Comparison of ENCODE assay signal across 34 cellular contexts in genomic region chr12:28349196-28349595, GRCh38.
"Had no signal": no experiment of that assay in that cellular context is flagged by ENCODE, and none has a peak within 500 bp of the region (broad histone marks: within the 10 kb centered on the region; RNA-seq: fewer than 3 reads in every experiment).

No MANE protein-coding gene starts in this region.

- H3K4me3 ChIP-seq: MG63 had no signal

- DNase-seq: Karpas-422, Kasumi-1, MG63, MM.1S, MV-4-11, NCI-H1048, NCI-H1092, NCI-H1092 treated with DMSO at 0.1 percent for 48 hours, NCI-H1105, NCI-H1105 treated with DMSO at 0.1 percent for 48 hours, NCI-H1417, NCI-H1417 treated with DMSO at 0.1 percent for 48 hours, NCI-H1436, NCI-H1436 treated with DMSO at 0.1 percent for 48 hours, NCI-H146, NCI-H1694, NCI-H1694 treated with DMSO at 0.1 percent for 48 hours, NCI-H187, NCI-H187 treated with DMSO at 0.1 percent for 48 hours, NCI-H1930, NCI-H2029, NCI-H2029 treated with DMSO at 0.1 percent for 48 hours, NCI-H2081, NCI-H2081 treated with DMSO at 0.1 percent for 48 hours, NCI-H2107, NCI-H2171, NCI-H2171 treated with DMSO at 0.1 percent for 48 hours, NCI-H2227 treated with DMSO at 0.1 percent for 48 hours, NCI-H226, NCI-H345, NCI-H446, NCI-H446 treated with DMSO at 0.1 percent for 48 hours, NCI-H510A, NCI-H510A treated with DMSO at 0.1 percent for 48 hours had no signal

- H3K27me3 ChIP-seq: MG63 had no signal
